21 cellular contexts compared by ENCODE assay signal in the genomic region with DNA sequence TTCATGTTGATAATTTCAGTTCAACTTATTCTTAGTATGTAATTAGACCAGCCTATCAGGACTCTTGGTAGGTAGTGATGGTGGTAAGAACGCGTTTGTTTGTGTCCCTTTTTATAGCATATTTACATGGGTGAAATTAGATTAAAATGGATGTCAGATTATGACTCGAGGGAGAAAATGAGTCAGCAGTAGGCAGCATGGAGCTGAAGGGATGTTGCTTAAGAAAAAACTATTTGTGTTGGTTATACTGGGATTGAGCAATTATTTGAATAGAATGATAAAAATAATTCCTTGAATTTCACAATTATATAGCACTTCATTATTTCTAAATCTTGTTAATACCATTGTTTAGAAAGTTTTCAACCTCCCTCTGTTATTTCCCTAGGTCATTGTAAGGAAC.
DNase-seq lines count a peak whose midpoint lies in the region; ATAC-seq and TF ChIP-seq lines count a peak whose summit lies in the region.
"Had no signal": no experiment of that assay in that cellular context is flagged by ENCODE, and none has a peak within 500 bp of the region (broad histone marks: within the 10 kb centered on the region; RNA-seq: fewer than 3 reads in every experiment).

No MANE protein-coding gene starts in this region.

- H2AFZ ChIP-seq in GM23248 = no peak overlapping the region
- H2AFZ ChIP-seq: PC-9 had no signal

- H3K27me3 ChIP-seq in GM23248 (replicated peaks; ENCODE audit: insufficient read depth) (no peaks in the 10 kb centered on the region), ovary (no peaks in the 10 kb centered on the region)

- CTCF ChIA-PET in T-cell (lab: Charles Lee) = no interaction called here

- TF ChIP-seq EP300 in ovary (IDR thresholded peaks at IDR 0.05) = no peak

- H3F3A ChIP-seq in GM23248 (ENCODE audit: insufficient read depth) = no peaks in the 10 kb centered on the region

- no peaks in the 10 kb centered on the region for H3K9me3 Mint-ChIP-seq in T-cell

- no peak overlapping the region for H3K4me3 Mint-ChIP-seq in T-cell
- H3K4me3 Mint-ChIP-seq: CD14-positive monocyte had no signal

- no peaks in the 10 kb centered on the region for H3K36me3 ChIP-seq in GM23248 (ENCODE audit: low read depth)
- H3K36me3 ChIP-seq in ovary = no peaks in the 10 kb centered on the region

- POLR2A ChIA-PET in T-cell (lab: Charles Lee) = no interaction called here

- ATAC-seq in T-cell (replicated peaks in 1 of 4) = no peak
- ATAC-seq: HCT116 had no signal

- no peak overlapping the region for H3K9ac ChIP-seq in GM23248

- WGBS in GM23248 (ENCODE audit: low coverage in 1 of 2, low lambda C conversion rate in 2 of 2, missing lambda C conversion rate in 2 of 2), 2 experiments = 15 to 27% methylated on average over 3 of the region's 3 CpGs
- 24 to 44% (median 28%) methylated on average over 3 of the region's 3 CpGs for WGBS in ovary, 3 donors

- no peaks in the 10 kb centered on the region for H4K20me1 ChIP-seq in GM23248 (ENCODE audit: insufficient read depth)

- no peak overlapping the region for H3K4me3 ChIP-seq in GM23248
- no peak overlapping the region for H3K4me3 ChIP-seq in fibroblast of villous mesenchyme (ENCODE audit: low read depth, low read length)
- H3K4me3 ChIP-seq in ovary = no peak overlapping the region
- H3K4me3 ChIP-seq: PC-9, SK-N-MC had no signal

- H3K9me2 ChIP-seq in GM23248 (ENCODE audit: insufficient read depth) = no peaks in the 10 kb centered on the region

- no peak overlapping the region for H3K27ac Mint-ChIP-seq in T-cell
- H3K27ac Mint-ChIP-seq: CD14-positive monocyte had no signal

- H3K27ac ChIP-seq in GM23248 (no peak overlapping the region), ovary (no peak overlapping the region)
- H3K27ac ChIP-seq: PC-9, SK-N-MC had no signal

- H3K4me2 ChIP-seq in GM23248 (ENCODE audit: unreplicated experiment) = no peak overlapping the region
- H3K4me2 ChIP-seq: PC-9 had no signal

- TF ChIP-seq POLR2A in ovary (IDR thresholded peaks at IDR 0.05) = no peak

- no peaks in the 10 kb centered on the region for H3K79me2 ChIP-seq in GM23248 (ENCODE audit: insufficient read depth)

- no peaks in the 10 kb centered on the region for H3K9me3 ChIP-seq in GM23248 (ENCODE audit: low read depth)
- H3K9me3 ChIP-seq in ovary = no peaks in the 10 kb centered on the region

- no peaks in the 10 kb centered on the region for H3K4me1 Mint-ChIP-seq in T-cell

- in situ Hi-C loops in GM23248 (cut with MboI) = loop anchor here (25.0 kb wide), 1 partner anchor 753 kb away; no protein-coding TSS in a partner anchor

- peak; percentile 16 for DNase-seq in AG20443 (ENCODE audit: low spot score)
- DNase-seq in GM23248 = peak; percentile 61
- peak; percentile 64 for DNase-seq in amniotic epithelial cell (ENCODE audit: low read depth)
- peak; percentile 6 for DNase-seq in fibroblast of villous mesenchyme (ENCODE audit: low read depth)
- DNase-seq in NCI-H510A (lab: John Stamatoyannopoulos, UW) = no peak
- DNase-seq in T-cell = no peak
- DNase-seq in NCI-H1417 treated with DMSO at 0.1 percent for 48 hours (lab: John Stamatoyannopoulos, UW) = no peak
- DNase-seq in ovary = no peak
- DNase-seq: AML-193, DMS153, EL, KG1, NCI-H1105, NCI-H2029 treated with DMSO at 0.1 percent for 48 hours, NCI-H2171 treated with DMSO at 0.1 percent for 48 hours, NCI-H446 treated with DMSO at 0.1 percent for 48 hours, NCI-H748 treated with DMSO at 0.1 percent for 48 hours, PC-9 had no signal

- TF ChIP-seq CTCF in fibroblast of villous mesenchyme (IDR thresholded peaks at IDR 0.05; ENCODE audit: insufficient read depth, low read depth, low read length) = no peak
- TF ChIP-seq CTCF in ovary (IDR thresholded peaks at IDR 0.05) = no peak

- intact Hi-C loops in ovary (cut with DNase I) = no loop called here

- H3K4me1 ChIP-seq in GM23248 (ENCODE audit: insufficient read depth) = no peaks in the 10 kb centered on the region
- H3K4me1 ChIP-seq in ovary (ENCODE audit: insufficient read depth) = peaks cover 1% of the 10 kb centered on the region

- peaks cover 8 to 16% of the 10 kb centered on the region in 2 donors for H3K27me3 Mint-ChIP-seq in T-cell

- H3K36me3 Mint-ChIP-seq in T-cell = no peaks in the 10 kb centered on the region
- H3K36me3 Mint-ChIP-seq: CD14-positive monocyte had no signal

Comparison
In these comparisons a context has a peak if more than half of its experiments do, and no peak if none do; other contexts are left out.
1. DNase-seq: peak in AG20443 (single experiment), GM23248 (single experiment), amniotic epithelial cell (single experiment) and fibroblast of villous mesenchyme (single experiment); none in NCI-H510A (single experiment), T-cell (0 of 34), NCI-H1417 treated with DMSO at 0.1 percent for 48 hours (single experiment) and ovary (0 of 5).